Comparison of ENCODE assay signal across 8 cellular contexts in the genomic region with DNA sequence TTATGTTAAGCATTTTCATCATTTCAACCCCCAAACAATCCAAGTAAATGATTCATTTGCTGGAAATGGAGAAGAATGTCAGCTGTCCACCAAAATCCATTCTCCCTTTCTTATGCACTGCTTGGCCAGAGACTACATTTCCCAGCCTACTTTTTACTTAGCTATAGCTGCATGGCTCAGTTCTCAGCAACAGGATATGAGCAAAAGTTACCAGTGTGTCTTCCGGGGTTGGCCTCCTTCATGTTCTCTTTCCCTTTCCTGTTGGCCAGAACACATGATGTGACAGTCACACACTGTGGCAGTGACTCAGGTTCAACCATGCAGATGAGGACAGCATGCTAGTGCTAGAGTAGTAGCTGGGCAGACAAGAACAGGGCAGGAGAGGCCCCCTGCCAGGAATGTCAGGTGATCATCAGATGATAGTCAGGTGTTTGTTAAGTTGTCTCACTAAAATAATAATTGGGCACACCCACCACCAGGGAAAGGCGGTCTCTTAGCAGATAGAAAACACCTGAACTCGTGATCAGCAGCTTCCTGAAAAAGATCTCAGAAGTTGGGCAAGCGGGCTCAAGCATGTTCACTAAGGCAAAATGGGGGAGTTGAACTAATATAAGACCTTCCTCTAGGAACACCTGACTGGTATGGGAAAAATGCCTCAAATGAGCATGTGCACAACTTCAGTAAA. TPM values are rescaled to one million over a fixed set of nuclear protein-coding genes. Genes with fewer than 3 reads are reported as not detected.
DNase-seq lines count a peak whose midpoint lies in the region; ATAC-seq and TF ChIP-seq lines count a peak whose summit lies in the region.

No MANE protein-coding gene starts in this region.

- H3K9me3 ChIP-seq in ovary, result no peaks in the 10 kb centered on the region

- H3K27me3 ChIP-seq in ovary, result no peaks in the 10 kb centered on the region

- no peaks in the 10 kb centered on the region for H3K4me1 ChIP-seq in ovary (ENCODE audit: insufficient read depth)

- H3K4me3 ChIP-seq in ovary, result no peak overlapping the region

- no peak for TF ChIP-seq CTCF in ovary (IDR thresholded peaks at IDR 0.05)

- ATAC-seq in GM18858 (IDR thresholded peaks at IDR 0.05; ENCODE audit: unreplicated experiment), result peak; percentile 91
- peak; percentile 93 for ATAC-seq in HG02870 (IDR thresholded peaks at IDR 0.05; ENCODE audit: unreplicated experiment)

- WGBS in ovary, 3 donors, result 85 to 91% (median 87%) methylated on average over 4 of the region's 4 CpGs

- no peak for TF ChIP-seq POLR2A in ovary (IDR thresholded peaks at IDR 0.05)

- DNase-seq in SK-MEL-5 (ENCODE audit: low read depth, low spot score), result peak; percentile 36
- peak; percentile 73 for DNase-seq in activated naive CD4-positive, alpha-beta T cell treated with anti-CD3 and anti-CD28 coated beads, Interleukin-2, amount 50 U/mL, for 16 hours
- DNase-seq in myocyte (ENCODE audit: low read depth), result peak; percentile 72
- DNase-seq in D341Med (ENCODE audit: low spot score), result no peak
- DNase-seq in ovary, result no peak
- DNase-seq in NCI-H2196 treated with DMSO at 0.1 percent for 48 hours (lab: John Stamatoyannopoulos, UW; ENCODE audit: unreplicated experiment), result no peak

- in situ Hi-C loops in SK-MEL-5 (cut with HindIII; ENCODE audit: low pct_unique_long_range_greater_than_20kb, low sequenced_read_pairs), result no loop called here

- H3K36me3 ChIP-seq in ovary, result no peaks in the 10 kb centered on the region

- no peak overlapping the region for H3K27ac ChIP-seq in ovary

- intact Hi-C loops in ovary (cut with DNase I), result no loop called here

- no peak for TF ChIP-seq EP300 in ovary (IDR thresholded peaks at IDR 0.05)

RNA-seq across cellular contexts. Expression of a gene that starts 12.2 kb away (rescaled TPM):
- total RNA-seq in SK-MEL-5 (2014; rRNA removed; shearing (Covaris generic)), result not detected in 2 replicates
- polyA plus RNA-seq in SK-MEL-5 (2015; cell fraction: cytosol; rRNA removed), result not detected in 2 replicates
- not detected in 2 replicates for polyA plus RNA-seq in SK-MEL-5 (2015; cell fraction: nucleus; rRNA removed)
- 0.31 and 0.53 TPM in 2 replicates for total RNA-seq in myocyte
- polyA plus RNA-seq in myocyte (2012), result 0.24 TPM
- under 1 TPM in 3 of 7 donors, not detected in 4; 0.10 to 0.50 (median 0.10) TPM for total RNA-seq in ovary
- under 1 TPM; 0.05 to 0.28 TPM for polyA plus RNA-seq in ovary

RNA-seq across cellular contexts. Expression of a gene that starts 14.4 kb away (rescaled TPM):
- 2.2 and 4.5 TPM in 2 replicates for total RNA-seq in SK-MEL-5 (2014; rRNA removed; shearing (Covaris generic))
- 1.9 and 3.0 TPM in 2 replicates for polyA plus RNA-seq in SK-MEL-5 (2015; cell fraction: cytosol; rRNA removed)
- polyA plus RNA-seq in SK-MEL-5 (2015; cell fraction: nucleus; rRNA removed), result 2.4 and 2.9 TPM in 2 replicates
- total RNA-seq in myocyte (1.2 and 1.9 TPM in 2 replicates), ovary (1 to 10 TPM; 1.1 to 5.0 (median 3.2) TPM)
- polyA plus RNA-seq in myocyte (2012), result 2.2 TPM
- polyA plus RNA-seq in ovary, result 1 to 10 TPM; 2.4 to 3.4 TPM

RNA-seq across cellular contexts. Expression of a gene that starts 50.7 kb away (rescaled TPM):
- not detected in 2 replicates for total RNA-seq in SK-MEL-5 (2014; rRNA removed; shearing (Covaris generic))
- polyA plus RNA-seq in SK-MEL-5 (2015; cell fraction: cytosol; rRNA removed), result 0.22 TPM in 1 of 2 replicates, not detected in the other
- 2.1 TPM in 1 of 2 replicates, not detected in the other for polyA plus RNA-seq in SK-MEL-5 (2015; cell fraction: nucleus; rRNA removed)
- total RNA-seq in myocyte, result 1.4 and 1.7 TPM in 2 replicates
- polyA plus RNA-seq in myocyte (2012), result 1.1 TPM
- 1 to 10 TPM in 2 of 7 donors, under 1 TPM in 5; 0.46 to 1.7 (median 0.76) TPM for total RNA-seq in ovary
- polyA plus RNA-seq in ovary, result 1 to 10 TPM; 1.0 to 1.3 TPM

Comparison
In these comparisons a context has a peak if more than half of its experiments do, and no peak if none do; other contexts are left out.
1. DNase-seq: peak in SK-MEL-5 (single experiment), activated naive CD4-positive, alpha-beta T cell treated with anti-CD3 and anti-CD28 coated beads, Interleukin-2, amount 50 U/mL, for 16 hours (single experiment) and myocyte (single experiment); none in D341Med (single experiment), ovary (0 of 5) and NCI-H2196 treated with DMSO at 0.1 percent for 48 hours (single experiment).